8 cellular contexts compared by ENCODE assay signal in genomic region chr11:46121328-46121723, GRCh38. TPM values are rescaled to one million over a fixed set of nuclear protein-coding genes. Genes with fewer than 3 reads are reported as not detected.
DNase-seq lines count a peak whose midpoint lies in the region; ATAC-seq lines count a peak whose summit lies in the region.

Gene PHF21A (minus strand): TSS chr11:46121454. CDS start chr11:46084219, 37,235 bp downstream.

- WGBS in mesodermal cell (ENCODE audit: insufficient coverage in 2 of 2), 2 experiments, result 0% methylated on average over 16 of the region's 49 CpGs; no CpG with 5 or more reads in 1 of the 2 experiments

- DNase-seq in CD4-positive, CD25-positive, alpha-beta regulatory T cell, result peak; percentile 80 to 95 (median 86)
- DNase-seq in HK-2 (ENCODE audit: unreplicated experiment) (peak; percentile 85), NOMO-1 treated with DMSO at 0.1 percent for 48 hours (lab: John Stamatoyannopoulos, UW; ENCODE audit: unreplicated experiment) (peak; percentile 76)
- peak; percentile 72 to 78 for DNase-seq in activated CD8-positive, alpha-beta memory T cell treated with anti-CD3 and anti-CD28 coated beads for 4 hours (ENCODE audit: low read depth in 2 of 2)
- DNase-seq in stimulated activated CD8-positive, alpha-beta memory T cell treated with anti-CD3 and anti-CD28 coated beads, Interleukin-2, amount 100 ng/mL, for 1 hour (ENCODE audit: low read depth in 2 of 2), result peak; percentile 68 to 80

- peak; percentile 68 to 72 for ATAC-seq in CD4-positive, CD25-positive, alpha-beta regulatory T cell (ENCODE audit: low read depth in 2 of 2)
- ATAC-seq in GM19438 (IDR thresholded peaks at IDR 0.05; ENCODE audit: low read depth, unreplicated experiment), result peak; percentile 41

- no peaks in the 10 kb centered on the region for H3K9me3 ChIP-seq in CD4-positive, CD25-positive, alpha-beta regulatory T cell (ENCODE audit: control insufficient read depth in 2 of 2, low read length in 2 of 2)
- no peaks in the 10 kb centered on the region for H3K9me3 ChIP-seq in endocrine pancreas (ENCODE audit: control insufficient read depth, low read length)
- H3K9me3 ChIP-seq in mesodermal cell (ENCODE audit: control insufficient read depth, low read length), result no peaks in the 10 kb centered on the region

- H3K4me3 ChIP-seq in CD4-positive, CD25-positive, alpha-beta regulatory T cell (ENCODE audit: low read depth, low read length), result peak within 1 kb of the TSS; percentile 79
- H3K4me3 ChIP-seq in endocrine pancreas (ENCODE audit: control insufficient read depth, insufficient read depth, low read length) (peak within 1 kb of the TSS; percentile 75), mesodermal cell (ENCODE audit: extremely low read depth, insufficient read depth, low read length, poor library complexity, severe bottlenecking) (peak within 1 kb of the TSS; percentile 71)

- peak within 1 kb of the TSS; percentile 90 to 96 (median 96) for H3K27ac Mint-ChIP-seq in CD4-positive, CD25-positive, alpha-beta regulatory T cell

- H3K4me3 Mint-ChIP-seq in CD4-positive, CD25-positive, alpha-beta regulatory T cell, result peak within 1 kb of the TSS; percentile 95 to 97 (median 96)

- H3K9ac ChIP-seq in endocrine pancreas (ENCODE audit: control insufficient read depth, insufficient read depth, low read length), result peak within 1 kb of the TSS; percentile 90

- peaks cover 24 to 36% (median 33%) of the 10 kb centered on the region in 4 donors for H3K4me1 Mint-ChIP-seq in CD4-positive, CD25-positive, alpha-beta regulatory T cell

- peaks cover 13% of the 10 kb centered on the region for H3K27me3 Mint-ChIP-seq in CD4-positive, CD25-positive, alpha-beta regulatory T cell

- H3K36me3 ChIP-seq in CD4-positive, CD25-positive, alpha-beta regulatory T cell (ENCODE audit: control insufficient read depth, insufficient read depth, low read length), result no peaks in the 10 kb centered on the region
- no peaks in the 10 kb centered on the region for H3K36me3 ChIP-seq in endocrine pancreas (ENCODE audit: control insufficient read depth, insufficient read depth, low read length)
- H3K36me3 ChIP-seq in mesodermal cell (ENCODE audit: control insufficient read depth, insufficient read depth, low read length), result no peaks in the 10 kb centered on the region

- peaks cover 0 to 1% (median 0%) of the 10 kb centered on the region in 7 donors for H3K9me3 Mint-ChIP-seq in CD4-positive, CD25-positive, alpha-beta regulatory T cell

- H3K4me1 ChIP-seq in CD4-positive, CD25-positive, alpha-beta regulatory T cell (ENCODE audit: control insufficient read depth, insufficient read depth, low read length, poor library complexity, severe bottlenecking), result peaks cover 45% of the 10 kb centered on the region
- H3K4me1 ChIP-seq in endocrine pancreas (ENCODE audit: control insufficient read depth, insufficient read depth, low read length) (peaks cover 8% of the 10 kb centered on the region), mesodermal cell (ENCODE audit: control insufficient read depth, insufficient read depth, low read length, poor library complexity, severe bottlenecking) (peaks cover 3% of the 10 kb centered on the region)

- peak within 1 kb of the TSS; percentile 84 for H3K27ac ChIP-seq in CD4-positive, CD25-positive, alpha-beta regulatory T cell (ENCODE audit: insufficient read depth, low read length, poor library complexity, severe bottlenecking)
- H3K27ac ChIP-seq in mesodermal cell (ENCODE audit: low read depth, low read length, severe bottlenecking), result peak within 1 kb of the TSS; percentile 91

- no peaks in the 10 kb centered on the region for H3K36me3 Mint-ChIP-seq in CD4-positive, CD25-positive, alpha-beta regulatory T cell

- no peaks in the 10 kb centered on the region for H3K27me3 ChIP-seq in CD4-positive, CD25-positive, alpha-beta regulatory T cell (ENCODE audit: control insufficient read depth, insufficient read depth, low read length)
- H3K27me3 ChIP-seq in endocrine pancreas (ENCODE audit: control insufficient read depth, insufficient read depth, low read length), result no peaks in the 10 kb centered on the region

RNA-seq across cellular contexts. Expression of gene PHF21A, which starts in this region (rescaled TPM):
- total RNA-seq in CD4-positive, CD25-positive, alpha-beta regulatory T cell, result 111 TPM
- polyA plus RNA-seq in CD4-positive, CD25-positive, alpha-beta regulatory T cell, result 10 to 100 TPM in 1 of 4 donors, 1 to 10 TPM in 3; 6.0 to 11.3 (median 7.8) TPM
- polyA plus RNA-seq in mesodermal cell (2013, experiment 1 of 2), result 48.6 TPM
- 49.8 TPM for polyA plus RNA-seq in mesodermal cell (2013, experiment 2 of 2)

Comparison
In these comparisons a context has a peak if more than half of its experiments do, and no peak if none do; other contexts are left out.
1. Peak in every context shown above with its lines: DNase-seq, ATAC-seq, H3K4me3 ChIP-seq and H3K27ac ChIP-seq.